Comparison of ENCODE assay signal across 1 cellular context in the genomic region with DNA sequence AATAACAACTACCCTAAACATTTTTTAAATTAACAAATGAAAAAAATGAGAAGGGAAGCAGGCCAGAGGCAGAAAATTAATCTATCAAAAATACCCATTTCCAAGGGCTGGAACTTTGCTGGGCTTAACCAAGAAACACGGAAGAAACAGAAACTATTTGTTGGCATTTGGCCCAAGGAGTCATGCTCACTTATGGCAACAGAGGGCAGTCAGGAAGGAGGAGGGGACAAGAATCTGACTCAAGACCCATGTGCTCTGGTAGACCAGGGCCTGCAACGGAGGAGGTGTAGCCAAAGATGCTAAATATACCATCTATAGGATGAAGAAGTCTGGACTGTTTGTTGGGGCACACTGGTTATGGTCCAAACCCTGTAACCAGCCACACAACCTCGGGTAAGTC.
TF ChIP-seq lines count a peak whose summit lies in the region.

No MANE protein-coding gene starts in this region.

TF ChIP-seq in IMR-90, 13 proteins besides CTCF, POLR2A, EP300 and RAD21:
- no peak for TF ChIP-seq NFE2L2 (IDR thresholded peaks at IDR 0.05; ENCODE audit: low read depth, low read length)
- no peak for TF ChIP-seq CHD1 (IDR thresholded peaks at IDR 0.05; ENCODE audit: low read depth, low read length)
- no peak for TF ChIP-seq MAZ (IDR thresholded peaks at IDR 0.05; ENCODE audit: borderline replicate concordance, low read depth, low read length)
- TF ChIP-seq, protein P1, sequence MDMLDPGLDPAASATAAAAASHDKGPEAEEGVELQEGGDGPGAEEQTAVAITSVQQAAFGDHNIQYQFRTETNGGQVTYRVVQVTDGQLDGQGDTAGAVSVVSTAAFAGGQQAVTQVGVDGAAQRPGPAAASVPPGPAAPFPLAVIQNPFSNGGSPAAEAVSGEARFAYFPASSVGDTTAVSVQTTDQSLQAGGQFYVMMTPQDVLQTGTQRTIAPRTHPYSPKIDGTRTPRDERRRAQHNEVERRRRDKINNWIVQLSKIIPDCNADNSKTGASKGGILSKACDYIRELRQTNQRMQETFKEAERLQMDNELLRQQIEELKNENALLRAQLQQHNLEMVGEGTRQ (IDR thresholded peaks at IDR 0.05; ENCODE audit: low read depth, low read length): no peak
- TF ChIP-seq BHLHE40 (IDR thresholded peaks at IDR 0.05; ENCODE audit: low read depth, low read length): no peak
- TF ChIP-seq FOS (IDR thresholded peaks at IDR 0.05; ENCODE audit: low read depth, low read length): no peak
- TF ChIP-seq, protein P2, sequence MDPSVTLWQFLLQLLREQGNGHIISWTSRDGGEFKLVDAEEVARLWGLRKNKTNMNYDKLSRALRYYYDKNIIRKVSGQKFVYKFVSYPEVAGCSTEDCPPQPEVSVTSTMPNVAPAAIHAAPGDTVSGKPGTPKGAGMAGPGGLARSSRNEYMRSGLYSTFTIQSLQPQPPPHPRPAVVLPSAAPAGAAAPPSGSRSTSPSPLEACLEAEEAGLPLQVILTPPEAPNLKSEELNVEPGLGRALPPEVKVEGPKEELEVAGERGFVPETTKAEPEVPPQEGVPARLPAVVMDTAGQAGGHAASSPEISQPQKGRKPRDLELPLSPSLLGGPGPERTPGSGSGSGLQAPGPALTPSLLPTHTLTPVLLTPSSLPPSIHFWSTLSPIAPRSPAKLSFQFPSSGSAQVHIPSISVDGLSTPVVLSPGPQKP (IDR thresholded peaks at IDR 0.05; ENCODE audit: borderline replicate concordance, low read depth, low read length): no peak
- no peak for TF ChIP-seq MAFK (IDR thresholded peaks at IDR 0.05; ENCODE audit: low read depth, low read length)
- TF ChIP-seq MXI1 (IDR thresholded peaks at IDR 0.05; ENCODE audit: borderline replicate concordance, low read depth, low read length): no peak
- no peak for TF ChIP-seq RCOR1 (IDR thresholded peaks at IDR 0.05; ENCODE audit: insufficient replicate concordance, low read length)
- TF ChIP-seq RFX5 (IDR thresholded peaks at IDR 0.05; ENCODE audit: low read depth, low read length): no peak
- no peak for TF ChIP-seq CEBPB (IDR thresholded peaks at IDR 0.05; ENCODE audit: low read depth, low read length)
- no peak for TF ChIP-seq SMC3 (IDR thresholded peaks at IDR 0.05; ENCODE audit: low read depth, low read length)
